14 cellular contexts compared by ENCODE assay signal in the genomic region with DNA sequence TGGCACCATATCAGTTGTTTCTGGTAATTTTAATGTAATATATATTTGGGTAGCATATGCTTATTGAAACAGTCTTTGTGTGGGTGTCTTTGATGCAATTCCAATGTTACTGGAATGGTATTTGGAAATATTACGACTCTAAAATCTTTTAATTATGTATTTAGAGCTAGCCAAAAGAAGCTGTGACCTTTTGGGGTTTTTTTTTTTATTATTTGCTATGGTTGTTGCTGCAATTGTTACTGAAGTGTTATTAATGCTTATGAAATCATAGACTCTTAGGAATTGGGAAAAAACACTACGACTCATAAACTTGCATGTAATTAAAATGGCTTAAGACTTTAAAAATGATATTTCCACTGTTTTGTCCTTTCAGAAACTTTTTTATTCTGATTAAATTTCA.
DNase-seq lines count a peak whose midpoint lies in the region; FAIRE-seq and TF ChIP-seq lines count a peak whose summit lies in the region.
"Had no signal": no experiment of that assay in that cellular context is flagged by ENCODE, and none has a peak within 500 bp of the region (broad histone marks: within the 10 kb centered on the region; RNA-seq: fewer than 3 reads in every experiment).

No MANE protein-coding gene starts in this region.

- peaks cover 2% of the 10 kb centered on the region for H3K27me3 Mint-ChIP-seq in mesothelial cell of epicardium (ENCODE audit: low read depth)
- H3K27me3 Mint-ChIP-seq in activated CD4-positive, alpha-beta memory T cell treated with anti-CD3 and anti-CD28 coated beads for 36 hours, result peaks cover 6% of the 10 kb centered on the region

- no peaks in the 10 kb centered on the region for H3K27me3 ChIP-seq in adipocyte (replicated peaks; ENCODE audit: control insufficient read depth, insufficient read depth, low read length)

- no peaks in the 10 kb centered on the region for H3K9me3 ChIP-seq in adipocyte (ENCODE audit: control insufficient read depth, low read length)

- H3K4me1 Mint-ChIP-seq in mesothelial cell of epicardium, result peaks cover 9% of the 10 kb centered on the region
- H3K4me1 Mint-ChIP-seq in activated CD4-positive, alpha-beta memory T cell treated with anti-CD3 and anti-CD28 coated beads for 36 hours (ENCODE audit: low read depth), result no peaks in the 10 kb centered on the region
- H3K4me1 Mint-ChIP-seq: CD14-positive monocyte had no signal

- no peak for TF ChIP-seq CTCF in fibroblast of villous mesenchyme (IDR thresholded peaks at IDR 0.05; ENCODE audit: insufficient read depth, low read depth, low read length)
- TF ChIP-seq CTCF in mesothelial cell of epicardium (IDR thresholded peaks at IDR 0.05; ENCODE audit: unreplicated experiment), result no peak

- POLR2A ChIA-PET in activated CD4-positive, alpha-beta memory T cell treated with anti-CD3 and anti-CD28 coated beads for 36 hours (lab: Charles Lee), result no interaction called here

- H3K27ac Mint-ChIP-seq in mesothelial cell of epicardium, result no peak overlapping the region
- no peak overlapping the region for H3K27ac Mint-ChIP-seq in activated CD4-positive, alpha-beta memory T cell treated with anti-CD3 and anti-CD28 coated beads for 36 hours
- H3K27ac Mint-ChIP-seq: CD14-positive monocyte had no signal

- H3K4me3 ChIP-seq in adipocyte (ENCODE audit: low read length) (peak overlapping the region; percentile 50), fibroblast of villous mesenchyme (ENCODE audit: low read depth, low read length) (no peak overlapping the region)
- H3K4me3 ChIP-seq: K562 had no signal

- CTCF ChIA-PET in activated CD4-positive, alpha-beta memory T cell treated with anti-CD3 and anti-CD28 coated beads for 36 hours (lab: Charles Lee), result no interaction called here

- H3K4me1 ChIP-seq in adipocyte (ENCODE audit: control insufficient read depth, insufficient read depth, low read length), result peaks cover 54% of the 10 kb centered on the region

- H3K36me3 ChIP-seq in adipocyte (ENCODE audit: control insufficient read depth, insufficient read depth, low read length, severe bottlenecking), result no peaks in the 10 kb centered on the region

- intact Hi-C loops in activated CD4-positive, alpha-beta memory T cell treated with anti-CD3 and anti-CD28 coated beads for 36 hours (cut with micrococcal nuclease), result no loop called here

- peaks cover 6% of the 10 kb centered on the region for H3K9me3 Mint-ChIP-seq in mesothelial cell of epicardium
- H3K9me3 Mint-ChIP-seq in activated CD4-positive, alpha-beta memory T cell treated with anti-CD3 and anti-CD28 coated beads for 36 hours, result no peaks in the 10 kb centered on the region

- DNase-seq in adipocyte (ENCODE audit: low read depth) (peak; percentile 48), fibroblast of villous mesenchyme (ENCODE audit: low read depth) (peak; percentile 22), stromal cell of bone marrow (ENCODE audit: low read depth) (peak; percentile 17), mesothelial cell of epicardium (ENCODE audit: low spot score in 2 of 2, unreplicated experiment in 2 of 2) (no peak), GF-D8 (lab: John Stamatoyannopoulos, UW) (no peak)
- no peak for DNase-seq in activated CD4-positive, alpha-beta memory T cell treated with anti-CD3 and anti-CD28 coated beads for 36 hours
- DNase-seq: GOT3, NCI-H1105, NCI-H1694 treated with DMSO at 0.1 percent for 48 hours had no signal

- no peak overlapping the region for H3K4me3 Mint-ChIP-seq in mesothelial cell of epicardium
- no peak overlapping the region for H3K4me3 Mint-ChIP-seq in activated CD4-positive, alpha-beta memory T cell treated with anti-CD3 and anti-CD28 coated beads for 36 hours
- H3K4me3 Mint-ChIP-seq: CD14-positive monocyte had no signal

- peak overlapping the region; percentile 37 for H3K9ac ChIP-seq in adipocyte (ENCODE audit: low read length)

- no peaks in the 10 kb centered on the region for H3K36me3 Mint-ChIP-seq in mesothelial cell of epicardium
- H3K36me3 Mint-ChIP-seq in activated CD4-positive, alpha-beta memory T cell treated with anti-CD3 and anti-CD28 coated beads for 36 hours, result no peaks in the 10 kb centered on the region
- H3K36me3 Mint-ChIP-seq: CD14-positive monocyte had no signal

- FAIRE-seq in endometrium (lab: Jason Lieb, UNC), result peak; percentile 68
- FAIRE-seq: G401.6, K562, RCC 7860 had no signal

Comparison
In these comparisons a context has a peak if more than half of its experiments do, and no peak if none do; other contexts are left out.
1. DNase-seq: peak in adipocyte (single experiment), fibroblast of villous mesenchyme (single experiment) and stromal cell of bone marrow (single experiment); none in mesothelial cell of epicardium (0 of 2), GF-D8 (single experiment) and activated CD4-positive, alpha-beta memory T cell treated with anti-CD3 and anti-CD28 coated beads for 36 hours (single experiment).